In the genomic region with DNA sequence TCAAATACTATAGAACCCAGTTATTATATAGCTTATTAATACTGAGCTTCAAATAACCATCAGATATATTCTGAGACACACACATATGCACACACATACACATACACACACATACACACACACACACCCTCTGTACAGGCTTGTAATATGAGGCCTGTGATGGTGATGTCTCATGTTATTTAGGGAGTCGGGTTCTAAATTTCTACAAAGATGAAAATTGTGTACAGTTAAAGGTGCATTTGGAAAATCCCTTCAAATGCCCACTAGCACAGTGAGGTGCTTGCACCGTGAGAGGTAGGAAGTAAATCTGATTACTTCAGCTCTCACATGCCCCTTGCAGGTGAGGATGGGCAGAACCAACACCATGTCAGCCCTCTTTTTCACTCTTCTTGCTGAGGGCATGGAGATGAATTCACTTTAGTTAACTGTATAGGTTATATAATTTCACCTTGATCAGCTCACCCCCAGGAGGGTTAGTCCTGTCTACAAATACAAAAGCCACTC, we compare ENCODE assay signal across 29 cellular contexts.
DNase-seq lines count a peak whose midpoint lies in the region; ATAC-seq and TF ChIP-seq lines count a peak whose summit lies in the region.
"Had no signal": no experiment of that assay in that cellular context is flagged by ENCODE, and none has a peak within 500 bp of the region (broad histone marks: within the 10 kb centered on the region; RNA-seq: fewer than 3 reads in every experiment).

No MANE protein-coding gene starts in this region.

- no peaks in the 10 kb centered on the region for H4K20me1 ChIP-seq in SU-DHL-6 (ENCODE audit: low read depth, low read length)

- H3K36me3 ChIP-seq in SU-DHL-6 (ENCODE audit: low read length), result no peaks in the 10 kb centered on the region
- H3K36me3 ChIP-seq: left lung, vagina had no signal

- H3K9me3 ChIP-seq in SU-DHL-6 (ENCODE audit: insufficient read depth, low read length), result no peaks in the 10 kb centered on the region
- H3K9me3 ChIP-seq: testis had no signal

- H3F3A ChIP-seq in SU-DHL-6 (ENCODE audit: insufficient read depth), result peaks cover 29% of the 10 kb centered on the region

- TF ChIP-seq POLR2A in GM18526 (IDR thresholded peaks at IDR 0.05; ENCODE audit: extremely low read depth, insufficient read length), result peak; percentile 41

- no peaks in the 10 kb centered on the region for H3K9me2 ChIP-seq in SU-DHL-6 (replicated peaks; ENCODE audit: insufficient read depth, low read length)

- no peak overlapping the region for H3K4me3 ChIP-seq in SU-DHL-6 (ENCODE audit: insufficient read depth, low read length, poor library complexity, severe bottlenecking)
- H3K4me3 ChIP-seq: left lung, skin epidermis, testis, vagina had no signal

- no peak overlapping the region for H3K27ac Mint-ChIP-seq in stimulated activated memory B cell treated with anti-CD40 and anti-IgM and Interleukin-4, amounts not matched to agents 10 μg/mL and 1 μg/mL and 100 μg/mL, for 72 hours
- no peak overlapping the region for H3K27ac Mint-ChIP-seq in effector memory CD8-positive, alpha-beta T cell
- H3K27ac Mint-ChIP-seq: activated naive CD8-positive, alpha-beta T cell treated with anti-CD3 and anti-CD28 coated beads, Interleukin-2, amount 10 ng/mL, durations not matched to agents 7 days and 5 days; activated T-cell treated with anti-CD3 and anti-CD28 coated beads, Interleukin-2, amount 50 U/mL, for 24 hours had no signal

- H2AFZ ChIP-seq in SU-DHL-6 (ENCODE audit: low read depth, low read length, severe bottlenecking), result no peak overlapping the region
- H2AFZ ChIP-seq: parathyroid adenoma had no signal

- H3K4me3 Mint-ChIP-seq in stimulated activated memory B cell treated with anti-CD40 and anti-IgM and Interleukin-4, amounts not matched to agents 10 μg/mL and 1 μg/mL and 100 μg/mL, for 72 hours, result no peak overlapping the region
- no peak overlapping the region for H3K4me3 Mint-ChIP-seq in effector memory CD8-positive, alpha-beta T cell
- H3K4me3 Mint-ChIP-seq: activated CD4-positive, alpha-beta T cell treated with anti-CD3 and anti-CD28 coated beads, Interleukin-2, amount 10 ng/mL, durations not matched to agents 7 days and 5 days; activated naive CD8-positive, alpha-beta T cell treated with anti-CD3 and anti-CD28 coated beads, Interleukin-2, amount 10 ng/mL, durations not matched to agents 7 days and 5 days; activated T-cell treated with anti-CD3 and anti-CD28 coated beads, Interleukin-2, amount 50 U/mL, for 24 hours; stimulated activated naive CD8-positive, alpha-beta T cell treated with anti-CD3 and anti-CD28 coated beads, Interleukin-15, Interleukin-2, amounts not matched to agents 100 ng/mL and 50 ng/mL, for 24 hours had no signal

- peak; percentile 38 for ATAC-seq in stimulated activated memory B cell treated with anti-CD40 and anti-IgM and Interleukin-4, amounts not matched to agents 10 μg/mL and 1 μg/mL and 100 μg/mL, for 72 hours
- no peak for ATAC-seq in HG03565 (IDR thresholded peaks at IDR 0.05; ENCODE audit: unreplicated experiment)
- ATAC-seq in effector memory CD8-positive, alpha-beta T cell (replicated peaks), result no peak
- ATAC-seq: left lung had no signal

- peaks cover 10% of the 10 kb centered on the region for H3K27me3 Mint-ChIP-seq in stimulated activated memory B cell treated with anti-CD40 and anti-IgM and Interleukin-4, amounts not matched to agents 10 μg/mL and 1 μg/mL and 100 μg/mL, for 72 hours
- peaks cover 17 to 18% of the 10 kb centered on the region in 2 donors for H3K27me3 Mint-ChIP-seq in effector memory CD8-positive, alpha-beta T cell
- H3K27me3 Mint-ChIP-seq: activated CD4-positive, alpha-beta T cell treated with anti-CD3 and anti-CD28 coated beads, Interleukin-2, amount 10 ng/mL, durations not matched to agents 7 days and 5 days; activated naive CD8-positive, alpha-beta T cell treated with anti-CD3 and anti-CD28 coated beads, Interleukin-2, amount 10 ng/mL, durations not matched to agents 7 days and 5 days had no signal

- DNase-seq in germinal center (ENCODE audit: low spot score), result no peak
- no peak for DNase-seq in effector memory CD8-positive, alpha-beta T cell
- DNase-seq: activated CD4-positive, alpha-beta T cell treated with anti-CD3 and anti-CD28 coated beads, Interleukin-2, amount 10 ng/mL, durations not matched to agents 7 days and 5 days; activated gamma-delta T cell; activated naive CD8-positive, alpha-beta T cell treated with anti-CD3 and anti-CD28 coated beads, Interleukin-2, amount 10 ng/mL, durations not matched to agents 7 days and 5 days; activated T-cell treated with anti-CD3 and anti-CD28 coated beads, Interleukin-2, amount 50 U/mL, for 24 hours; aorta; DMS153; effector CD8-positive, alpha-beta T cell; glutamatergic neuron; GOT3; left lung; mesenchymal stem cell; NCI-H1436 treated with DMSO at 0.1 percent for 48 hours; NCI-H2107; NCI-H345; SW 1271; T1000; testis had no signal

- H3K27ac ChIP-seq in SU-DHL-6 (ENCODE audit: low read depth, low read length), result peak overlapping the region; percentile 82
- H3K27ac ChIP-seq: parathyroid adenoma, skin epidermis, testis, vagina, VCaP had no signal

- no peaks in the 10 kb centered on the region for H3K36me3 Mint-ChIP-seq in stimulated activated memory B cell treated with anti-CD40 and anti-IgM and Interleukin-4, amounts not matched to agents 10 μg/mL and 1 μg/mL and 100 μg/mL, for 72 hours
- no peaks in the 10 kb centered on the region for H3K36me3 Mint-ChIP-seq in effector memory CD8-positive, alpha-beta T cell (ENCODE audit: insufficient read depth)

- peaks cover 14% of the 10 kb centered on the region for H3K9me3 Mint-ChIP-seq in stimulated activated memory B cell treated with anti-CD40 and anti-IgM and Interleukin-4, amounts not matched to agents 10 μg/mL and 1 μg/mL and 100 μg/mL, for 72 hours
- peaks cover 6 to 19% of the 10 kb centered on the region in 2 donors for H3K9me3 Mint-ChIP-seq in effector memory CD8-positive, alpha-beta T cell

- H3K4me2 ChIP-seq in SU-DHL-6 (ENCODE audit: low read depth, low read length, poor library complexity, severe bottlenecking), result peak overlapping the region; percentile 46

- peaks cover 68% of the 10 kb centered on the region for H3K4me1 Mint-ChIP-seq in stimulated activated memory B cell treated with anti-CD40 and anti-IgM and Interleukin-4, amounts not matched to agents 10 μg/mL and 1 μg/mL and 100 μg/mL, for 72 hours
- no peaks in the 10 kb centered on the region for H3K4me1 Mint-ChIP-seq in effector memory CD8-positive, alpha-beta T cell (ENCODE audit: low read depth in 2 of 2)

- H3K9ac ChIP-seq in SU-DHL-6 (ENCODE audit: low read length), result peak overlapping the region; percentile 16; the same call in 1 of the 2 replicates
- H3K9ac ChIP-seq: parathyroid adenoma had no signal

- TF ChIP-seq CTCF in GM12872 (IDR thresholded peaks at IDR 0.05; ENCODE audit: insufficient read depth, low read depth, low read length) (peak; percentile 3; the same call in 1 of the 3 replicates), SU-DHL-6 (IDR thresholded peaks at IDR 0.05; ENCODE audit: insufficient read depth, low read length, poor library complexity, severe bottlenecking) (no peak)

- H3K27me3 ChIP-seq in SU-DHL-6 (ENCODE audit: low read length), result no peaks in the 10 kb centered on the region
- H3K27me3 ChIP-seq: left lung, testis, vagina had no signal

- no peaks in the 10 kb centered on the region for H3K79me2 ChIP-seq in SU-DHL-6 (ENCODE audit: insufficient read depth, low read length)
- H3K79me2 ChIP-seq: parathyroid adenoma had no signal
